Comparison of ENCODE assay signal across 25 cellular contexts in the genomic region with DNA sequence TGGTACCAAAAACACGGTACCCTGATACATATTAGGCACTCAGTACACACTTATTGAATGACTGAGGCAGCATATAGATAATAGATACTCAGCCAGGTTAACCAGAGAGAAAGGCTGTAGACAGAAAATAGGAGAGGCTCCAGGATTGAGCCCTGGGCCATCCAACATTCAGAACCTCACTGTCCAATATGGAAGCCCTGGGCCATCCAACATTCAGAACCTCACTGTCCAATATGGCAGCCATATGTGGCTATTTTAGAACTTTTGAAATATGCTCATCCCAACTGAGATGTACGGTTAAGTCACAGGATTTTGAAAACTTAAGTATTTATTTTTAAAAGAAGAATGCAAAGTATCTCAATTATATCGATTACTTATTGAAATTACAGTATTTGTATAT.
DNase-seq lines count a peak whose midpoint lies in the region; FAIRE-seq and TF ChIP-seq lines count a peak whose summit lies in the region.
"Had no signal": no experiment of that assay in that cellular context is flagged by ENCODE, and none has a peak within 500 bp of the region (broad histone marks: within the 10 kb centered on the region; RNA-seq: fewer than 3 reads in every experiment).

No MANE protein-coding gene starts in this region.

- no peaks in the 10 kb centered on the region for H3K9me2 ChIP-seq in OCI-LY7 (ENCODE audit: insufficient read depth, low read length)

- H3K4me3 Mint-ChIP-seq in nephron progenitor cell = no peak overlapping the region
- H3K4me3 Mint-ChIP-seq: CD14-positive monocyte; CD4-positive, alpha-beta T cell; CD8-positive, alpha-beta memory T cell had no signal

- 90% methylated on average over 3 of the region's 3 CpGs for WGBS in liver

- no peak overlapping the region for H3K4me2 ChIP-seq in OCI-LY7 (ENCODE audit: low read length)
- H3K4me2 ChIP-seq: A549; BLaER1 treated with 17β-estradiol and CSF1 and Interleukin-3, amounts not matched to agents 10 nM and 100 nM had no signal

- H3K4me1 Mint-ChIP-seq in nephron progenitor cell = peaks cover 24% of the 10 kb centered on the region
- H3K4me1 Mint-ChIP-seq: CD14-positive monocyte; CD8-positive, alpha-beta memory T cell had no signal

- H3K27me3 ChIP-seq in liver (ENCODE audit: control insufficient read depth in 4 of 4, insufficient read depth in 4 of 4, low read length in 3 of 4) = peaks cover 0 to 13% (median 2%) of the 10 kb centered on the region in 4 donors
- H3K27me3 ChIP-seq: BLaER1 treated with 17β-estradiol and CSF1 and Interleukin-3, amounts not matched to agents 10 nM and 100 nM had no signal

- H2AFZ ChIP-seq in OCI-LY7 (ENCODE audit: low read length) = no peak overlapping the region

- H3K9me3 ChIP-seq in liver (ENCODE audit: control insufficient read depth in 4 of 4, low read length in 3 of 4) (no peaks in the 10 kb centered on the region), OCI-LY7 (ENCODE audit: low read length) (no peaks in the 10 kb centered on the region)
- H3K9me3 ChIP-seq: A549, BE2C had no signal

- no TSS peak for BruUV-seq in OCI-LY7 (replicated peaks; lab: Mats Ljungman, UMichigan)

- no peaks in the 10 kb centered on the region for H3K79me2 ChIP-seq in OCI-LY7 (ENCODE audit: insufficient read depth, low read depth, low read length)

- FAIRE-seq in A204.1 (lab: Jason Lieb, UNC) = peak; percentile 67
- FAIRE-seq: A549, D721Med, G401.6, GM19239 had no signal

- intact Hi-C loops in OCI-LY7 (cut with micrococcal nuclease; ENCODE audit: unreplicated experiment) = no loop called here

- CTCF ChIA-PET in OCI-LY7 (lab: Charles Lee; ENCODE audit: unreplicated experiment) = no interaction called here

- no peak for TF ChIP-seq RAD21 in liver (IDR thresholded peaks at IDR 0.05)

- no peaks in the 10 kb centered on the region for H3K36me3 Mint-ChIP-seq in nephron progenitor cell (ENCODE audit: low read depth)
- H3K36me3 Mint-ChIP-seq: CD14-positive monocyte; CD8-positive, alpha-beta memory T cell had no signal

- POLR2A ChIA-PET in OCI-LY7 (lab: Charles Lee) = interaction anchor here (1.6 kb wide), 1 partner anchor 12 kb away, joined by 5 read pairs; no protein-coding TSS in a partner anchor

- H3K27ac ChIP-seq in liver (ENCODE audit: low read depth in 1 of 2, low read length in 2 of 2) (no peak overlapping the region), OCI-LY7 (ENCODE audit: low read depth, low read length, poor library complexity, severe bottlenecking) (no peak overlapping the region)
- H3K27ac ChIP-seq: 22Rv1; A549; BLaER1 treated with 17β-estradiol and CSF1 and Interleukin-3, amounts not matched to agents 10 nM and 100 nM had no signal

- TF ChIP-seq CTCF in liver (IDR thresholded peaks at IDR 0.05; ENCODE audit: low read depth, low read length, missing input control) (no peak), nephron progenitor cell (IDR thresholded peaks at IDR 0.05) (no peak), OCI-LY7 (conservative IDR thresholded peaks at IDR 0.05; ENCODE audit: low read length) (no peak)

- no peaks in the 10 kb centered on the region for H4K20me1 ChIP-seq in OCI-LY7 (ENCODE audit: insufficient read depth, low read length)
- H4K20me1 ChIP-seq: BLaER1 treated with 17β-estradiol and CSF1 and Interleukin-3, amounts not matched to agents 10 nM and 100 nM had no signal

- no peaks in the 10 kb centered on the region for H3K36me3 ChIP-seq in liver (ENCODE audit: control insufficient read depth in 4 of 4, insufficient read depth in 3 of 4, low read depth in 1 of 4, low read length in 3 of 4)
- H3K36me3 ChIP-seq in OCI-LY7 (ENCODE audit: insufficient read depth, low read length) = no peaks in the 10 kb centered on the region
- H3K36me3 ChIP-seq: BE2C; BLaER1 treated with 17β-estradiol and CSF1 and Interleukin-3, amounts not matched to agents 10 nM and 100 nM had no signal

- no peak overlapping the region for H3K27ac Mint-ChIP-seq in nephron progenitor cell
- H3K27ac Mint-ChIP-seq: CD14-positive monocyte; CD4-positive, alpha-beta T cell; CD8-positive, alpha-beta memory T cell had no signal

- H3K4me3 ChIP-seq in liver (ENCODE audit: low read depth in 1 of 3, low read length in 3 of 3) (no peak overlapping the region), OCI-LY7 (ENCODE audit: low read depth, low read length, poor library complexity, severe bottlenecking) (no peak overlapping the region)
- H3K4me3 ChIP-seq: A549; BLaER1 treated with 17β-estradiol and CSF1 and Interleukin-3, amounts not matched to agents 10 nM and 100 nM had no signal

- no peaks in the 10 kb centered on the region for H3K9me3 Mint-ChIP-seq in nephron progenitor cell

- H3K4me1 ChIP-seq in liver (ENCODE audit: control insufficient read depth in 4 of 4, insufficient read depth in 4 of 4, low read length in 3 of 4) (peaks cover 0 to 5% (median 0%) of the 10 kb centered on the region in 4 donors), OCI-LY7 (ENCODE audit: insufficient read depth, low read length, poor library complexity, severe bottlenecking) (no peaks in the 10 kb centered on the region)
- H3K4me1 ChIP-seq: A549; BE2C; BLaER1 treated with 17β-estradiol and CSF1 and Interleukin-3, amounts not matched to agents 10 nM and 100 nM had no signal

- peaks cover 20% of the 10 kb centered on the region for H3K27me3 Mint-ChIP-seq in nephron progenitor cell (ENCODE audit: low read depth, poor library complexity)

- DNase-seq in DMS 273 (lab: John Stamatoyannopoulos, UW; ENCODE audit: unreplicated experiment) = peak; percentile 63
- DNase-seq in DMS 273 treated with DMSO at 0.1 percent for 48 hours (lab: John Stamatoyannopoulos, UW) = no peak
- peak; percentile 84 for DNase-seq in NCI-H69 (lab: John Stamatoyannopoulos, UW)
- no peak for DNase-seq in nephron progenitor cell
- no peak for DNase-seq in HPDE6-E6E7 (ENCODE audit: extremely low spot score)
- DNase-seq in OCI-LY7 (ENCODE audit: low spot score) = no peak
- DNase-seq: ACHN; AML-193; BE2C; CD4-positive, alpha-beta T cell; CD8-positive, alpha-beta memory T cell; DMS153; DND-41; GOT3; H7; HCEC 1CT had no signal

- no peak overlapping the region for H3K9ac ChIP-seq in liver (ENCODE audit: low read depth in 1 of 2, low read length in 2 of 2)
- H3K9ac ChIP-seq: BLaER1 treated with 17β-estradiol and CSF1 and Interleukin-3, amounts not matched to agents 10 nM and 100 nM had no signal

TF ChIP-seq in liver, 16 proteins besides CTCF, POLR2A, EP300 and RAD21:
- TF ChIP-seq HNF4A (conservative IDR thresholded peaks at IDR 0.05) (no peak), NR2F2 (IDR thresholded peaks at IDR 0.05) (no peak), TAF1 (conservative IDR thresholded peaks at IDR 0.05) (no peak), GABPA (IDR thresholded peaks at IDR 0.05 in 1 of 2, conservative IDR thresholded peaks at IDR 0.05 in 1 of 2) (no peak), HNF4G (IDR thresholded peaks at IDR 0.05) (no peak), YY1 (IDR thresholded peaks at IDR 0.05) (peak; percentile 55), FOXA2 (IDR thresholded peaks at IDR 0.05) (no peak)
- TF ChIP-seq, protein P1, sequence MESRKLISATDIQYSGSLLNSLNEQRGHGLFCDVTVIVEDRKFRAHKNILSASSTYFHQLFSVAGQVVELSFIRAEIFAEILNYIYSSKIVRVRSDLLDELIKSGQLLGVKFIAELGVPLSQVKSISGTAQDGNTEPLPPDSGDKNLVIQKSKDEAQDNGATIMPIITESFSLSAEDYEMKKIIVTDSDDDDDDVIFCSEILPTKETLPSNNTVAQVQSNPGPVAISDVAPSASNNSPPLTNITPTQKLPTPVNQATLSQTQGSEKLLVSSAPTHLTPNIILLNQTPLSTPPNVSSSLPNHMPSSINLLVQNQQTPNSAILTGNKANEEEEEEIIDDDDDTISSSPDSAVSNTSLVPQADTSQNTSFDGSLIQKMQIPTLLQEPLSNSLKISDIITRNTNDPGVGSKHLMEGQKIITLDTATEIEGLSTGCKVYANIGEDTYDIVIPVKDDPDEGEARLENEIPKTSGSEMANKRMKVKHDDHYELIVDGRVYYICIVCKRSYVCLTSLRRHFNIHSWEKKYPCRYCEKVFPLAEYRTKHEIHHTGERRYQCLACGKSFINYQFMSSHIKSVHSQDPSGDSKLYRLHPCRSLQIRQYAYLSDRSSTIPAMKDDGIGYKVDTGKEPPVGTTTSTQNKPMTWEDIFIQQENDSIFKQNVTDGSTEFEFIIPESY (IDR thresholded peaks at IDR 0.05) = no peak

Comparison
In these comparisons a context has a peak if more than half of its experiments do, and no peak if none do; other contexts are left out.
1. DNase-seq: peak in DMS 273 (single experiment) and NCI-H69 (single experiment); none in DMS 273 treated with DMSO at 0.1 percent for 48 hours (single experiment), nephron progenitor cell (single experiment), HPDE6-E6E7 (single experiment) and OCI-LY7 (single experiment).